ENCODE assay signal across 8 cellular contexts in genomic region chr10:70925377-70926214, GRCh38. TPM values are rescaled to one million over a fixed set of nuclear protein-coding genes. Genes with fewer than 3 reads are reported as not detected.
DNase-seq lines count a peak whose midpoint lies in the region; ATAC-seq, FAIRE-seq and TF ChIP-seq lines count a peak whose summit lies in the region.

No MANE protein-coding gene starts in this region.

- TF ChIP-seq CTCF in GM12865 (IDR thresholded peaks at IDR 0.05; ENCODE audit: insufficient read depth, low read depth, low read length, missing control alignments) (peak; percentile 92), NB4 (IDR thresholded peaks at IDR 0.05; ENCODE audit: low read depth, low read length) (peak; percentile 90), endothelial cell of umbilical vein (IDR thresholded peaks at IDR 0.05; ENCODE audit: extremely low read depth in 1 of 2, insufficient read depth in 1 of 2, low read depth in 1 of 2, low read length in 2 of 2) (peak; percentile 91 to 94)

- H2AFZ ChIP-seq in endothelial cell of umbilical vein (ENCODE audit: low read depth, low read length) = no peak overlapping the region

- POLR2A ChIA-PET in endothelial cell of umbilical vein (lab: Charles Lee) = no interaction called here
- POLR2A ChIA-PET in naive thymus-derived CD4-positive, alpha-beta T cell (lab: Charles Lee) = no interaction called here

- no peaks in the 10 kb centered on the region for H3K9me1 ChIP-seq in endothelial cell of umbilical vein (replicated peaks; ENCODE audit: control insufficient read depth, extremely low read depth, insufficient read depth, low read length)

- H3K36me3 ChIP-seq in endothelial cell of umbilical vein (ENCODE audit: control insufficient read depth in 2 of 2, extremely low read depth in 1 of 2, insufficient read depth in 2 of 2, low read length in 2 of 2) = no peaks in the 10 kb centered on the region
- H3K36me3 ChIP-seq in naive thymus-derived CD4-positive, alpha-beta T cell (ENCODE audit: control insufficient read depth in 2 of 3, insufficient read depth in 3 of 3, low read length in 3 of 3) = no peaks in the 10 kb centered on the region

- ATAC-seq in naive thymus-derived CD4-positive, alpha-beta T cell = peak; percentile 76
- ATAC-seq in GM18520 (IDR thresholded peaks at IDR 0.05; ENCODE audit: unreplicated experiment) = no peak

- H3K4me3 ChIP-seq in GM12865 (ENCODE audit: low read depth, low read length) (no peak overlapping the region), NB4 (ENCODE audit: low read depth, low read length) (no peak overlapping the region), endothelial cell of umbilical vein (replicated peaks in 1 of 3; ENCODE audit: insufficient read depth in 1 of 3, low read depth in 1 of 3, low read length in 3 of 3) (no peak overlapping the region)
- H3K4me3 ChIP-seq in naive thymus-derived CD4-positive, alpha-beta T cell (ENCODE audit: low read length) = no peak overlapping the region

- peaks cover 0 to 7% (median 6%) of the 10 kb centered on the region in 7 donors for H3K4me1 Mint-ChIP-seq in naive thymus-derived CD4-positive, alpha-beta T cell

- CTCF ChIA-PET in endothelial cell of umbilical vein (lab: Charles Lee) = interaction anchor here (0.7 to 5.3 kb wide), 24 partner anchors 9 to 367 kb away, joined by 3 to 108 read pairs (median 4); partner anchors contain the start of gene UNC5B
- CTCF ChIA-PET in naive thymus-derived CD4-positive, alpha-beta T cell (lab: Charles Lee) = no interaction called here

- FAIRE-seq in endothelial cell of umbilical vein (lab: Jason Lieb, UNC) = no peak

- H3K27me3 ChIP-seq in endothelial cell of umbilical vein (ENCODE audit: control insufficient read depth in 2 of 2, insufficient read depth in 2 of 2, low read length in 2 of 2) = peaks cover 5 to 9% of the 10 kb centered on the region in 2 experiments
- no peaks in the 10 kb centered on the region for H3K27me3 ChIP-seq in naive thymus-derived CD4-positive, alpha-beta T cell (ENCODE audit: control insufficient read depth in 2 of 2, insufficient read depth in 2 of 2, low read length in 2 of 2)

- dilution Hi-C loops in endothelial cell of umbilical vein (cut with MboI; ENCODE audit: extremely low pct_ligation_motif_present, low sequenced_read_pairs) = no loop called here

- no peak for TF ChIP-seq POLR2A in NB4 (IDR thresholded peaks at IDR 0.05; ENCODE audit: extremely low read depth, insufficient read length)
- TF ChIP-seq POLR2A in endothelial cell of umbilical vein (IDR thresholded peaks at IDR 0.05; ENCODE audit: low read depth, low read length) = no peak

- no peaks in the 10 kb centered on the region for H3K36me3 Mint-ChIP-seq in naive thymus-derived CD4-positive, alpha-beta T cell

- H3K27ac ChIP-seq in endothelial cell of umbilical vein (ENCODE audit: insufficient read depth, low read depth, low read length) = no peak overlapping the region
- H3K27ac ChIP-seq in naive thymus-derived CD4-positive, alpha-beta T cell (ENCODE audit: low read depth, low read length) = no peak overlapping the region

- no peak overlapping the region for H3K27ac Mint-ChIP-seq in naive thymus-derived CD4-positive, alpha-beta T cell

- intact Hi-C loops in endothelial cell of umbilical vein (cut with micrococcal nuclease) = loop anchor here (1.0 to 10.0 kb wide), 4 partner anchors 139 to 360 kb away; no protein-coding TSS in a partner anchor
- intact Hi-C loops in naive thymus-derived CD4-positive, alpha-beta T cell (cut with micrococcal nuclease) = loop anchor here in 1 of 2 donors (1.0 kb wide), 1 partner anchor 284 kb away; no protein-coding TSS in a partner anchor

- H3K4me2 ChIP-seq in endothelial cell of umbilical vein (ENCODE audit: insufficient read depth, low read length) = no peak overlapping the region

- DNase-seq in GM12865 (ENCODE audit: low read depth) = peak; percentile 47
- peak; percentile 47 for DNase-seq in NB4 (ENCODE audit: low read depth)
- DNase-seq in activated CD8-positive, alpha-beta memory T cell treated with anti-CD3 and anti-CD28 coated beads for 24 hours = peak; percentile 85
- DNase-seq in endothelial cell of umbilical vein (ENCODE audit: low read depth, low spot score) = peak; percentile 30
- DNase-seq in naive thymus-derived CD4-positive, alpha-beta T cell = peak in 6 of 9 donors; percentile 16 to 71 (median 34)
- DNase-seq in stromal cell of bone marrow (ENCODE audit: low read depth) = peak; percentile 5
- no peak for DNase-seq in KG1 (lab: John Stamatoyannopoulos, UW)

- H3K9me3 Mint-ChIP-seq in naive thymus-derived CD4-positive, alpha-beta T cell = peaks cover 0 to 2% (median 0%) of the 10 kb centered on the region in 11 donors

- no peaks in the 10 kb centered on the region for H3K4me1 ChIP-seq in endothelial cell of umbilical vein (ENCODE audit: control insufficient read depth, extremely low read depth, insufficient read depth, low read length)
- no peaks in the 10 kb centered on the region for H3K4me1 ChIP-seq in naive thymus-derived CD4-positive, alpha-beta T cell (ENCODE audit: control insufficient read depth in 2 of 2, insufficient read depth in 2 of 2, low read length in 2 of 2)

- peaks cover 0 to 11% (median 6%) of the 10 kb centered on the region in 5 donors for H3K27me3 Mint-ChIP-seq in naive thymus-derived CD4-positive, alpha-beta T cell

- H3K4me3 Mint-ChIP-seq in naive thymus-derived CD4-positive, alpha-beta T cell = peak overlapping the region in 3 of 10 donors; percentile 20 to 40 (median 33)

- H3K9ac ChIP-seq in endothelial cell of umbilical vein (replicated peaks; ENCODE audit: extremely low read depth, insufficient read depth, low read length) = no peak overlapping the region

- no peaks in the 10 kb centered on the region for H4K20me1 ChIP-seq in endothelial cell of umbilical vein (replicated peaks; ENCODE audit: control insufficient read depth, extremely low read depth, insufficient read depth, low read length)

- H3K9me3 ChIP-seq in endothelial cell of umbilical vein (replicated peaks; ENCODE audit: control insufficient read depth, insufficient read depth, low read length) = no peaks in the 10 kb centered on the region
- H3K9me3 ChIP-seq in naive thymus-derived CD4-positive, alpha-beta T cell (ENCODE audit: control insufficient read depth in 2 of 3, low read length in 3 of 3) = no peaks in the 10 kb centered on the region

- BruUV-seq in endothelial cell of umbilical vein (replicated peaks; lab: Mats Ljungman, UMichigan) = no TSS peak

- no peaks in the 10 kb centered on the region for H3K79me2 ChIP-seq in endothelial cell of umbilical vein (ENCODE audit: control insufficient read depth, insufficient read depth, low read length)

TF ChIP-seq in endothelial cell of umbilical vein, 7 proteins besides CTCF, POLR2A, EP300 and RAD21:
- TF ChIP-seq GATA2 (IDR thresholded peaks at IDR 0.05; ENCODE audit: insufficient read depth, insufficient read length, low read depth, low read length) (no peak), FOS (IDR thresholded peaks at IDR 0.05; ENCODE audit: borderline replicate concordance, insufficient read depth, low read length) (no peak), MYC (IDR thresholded peaks at IDR 0.05; ENCODE audit: low read depth, low read length) (no peak), EZH2 (IDR thresholded peaks at IDR 0.05; ENCODE audit: borderline replicate concordance, low read depth, low read length, severe bottlenecking) (no peak), POLR2AphosphoS5 (IDR thresholded peaks at IDR 0.05; ENCODE audit: insufficient read depth, low read depth, low read length) (no peak), JUN (IDR thresholded peaks at IDR 0.05; ENCODE audit: borderline replicate concordance, insufficient read depth, insufficient read length, low read depth) (no peak), MAX (IDR thresholded peaks at IDR 0.05; ENCODE audit: insufficient read depth, insufficient read length) (no peak)

RNA-seq across cellular contexts. Expression of gene PCBD1, which starts 37.2 kb away (rescaled TPM):
- total RNA-seq in endothelial cell of umbilical vein = 77.5 and 95.7 TPM in 2 replicates
- 113 and 115 TPM in 2 replicates for polyA plus RNA-seq in endothelial cell of umbilical vein
- 128 and 145 TPM in 2 replicates for polyA plus RNA-seq in endothelial cell of umbilical vein (2011; cell fraction: cytosol; rRNA removed)
- 37.8 and 45.2 TPM in 2 replicates for polyA plus RNA-seq in endothelial cell of umbilical vein (2011; cell fraction: nucleus; rRNA removed)
- polyA plus RNA-seq in endothelial cell of umbilical vein (2012) = 116 and 120 TPM in 2 replicates
- 44.7 and 49.1 TPM in 2 replicates for polyA minus RNA-seq in endothelial cell of umbilical vein
- 28.3 TPM for polyA minus RNA-seq in endothelial cell of umbilical vein (2011; cell fraction: cytosol; rRNA and poly(A)+ RNA removed)
- 9.1 and 10.9 TPM in 2 replicates for polyA minus RNA-seq in endothelial cell of umbilical vein (2011; cell fraction: nucleus; rRNA and poly(A)+ RNA removed)
- 10 to 100 TPM in 2 of 5 experiments, 1 to 10 TPM in 3; 4.5 to 29.8 (median 8.3) TPM for total RNA-seq in naive thymus-derived CD4-positive, alpha-beta T cell
- 1 to 10 TPM; 6.3 to 7.8 TPM for polyA plus RNA-seq in naive thymus-derived CD4-positive, alpha-beta T cell
